Comparison of ENCODE assay signal across 1 cellular context in the genomic region with DNA sequence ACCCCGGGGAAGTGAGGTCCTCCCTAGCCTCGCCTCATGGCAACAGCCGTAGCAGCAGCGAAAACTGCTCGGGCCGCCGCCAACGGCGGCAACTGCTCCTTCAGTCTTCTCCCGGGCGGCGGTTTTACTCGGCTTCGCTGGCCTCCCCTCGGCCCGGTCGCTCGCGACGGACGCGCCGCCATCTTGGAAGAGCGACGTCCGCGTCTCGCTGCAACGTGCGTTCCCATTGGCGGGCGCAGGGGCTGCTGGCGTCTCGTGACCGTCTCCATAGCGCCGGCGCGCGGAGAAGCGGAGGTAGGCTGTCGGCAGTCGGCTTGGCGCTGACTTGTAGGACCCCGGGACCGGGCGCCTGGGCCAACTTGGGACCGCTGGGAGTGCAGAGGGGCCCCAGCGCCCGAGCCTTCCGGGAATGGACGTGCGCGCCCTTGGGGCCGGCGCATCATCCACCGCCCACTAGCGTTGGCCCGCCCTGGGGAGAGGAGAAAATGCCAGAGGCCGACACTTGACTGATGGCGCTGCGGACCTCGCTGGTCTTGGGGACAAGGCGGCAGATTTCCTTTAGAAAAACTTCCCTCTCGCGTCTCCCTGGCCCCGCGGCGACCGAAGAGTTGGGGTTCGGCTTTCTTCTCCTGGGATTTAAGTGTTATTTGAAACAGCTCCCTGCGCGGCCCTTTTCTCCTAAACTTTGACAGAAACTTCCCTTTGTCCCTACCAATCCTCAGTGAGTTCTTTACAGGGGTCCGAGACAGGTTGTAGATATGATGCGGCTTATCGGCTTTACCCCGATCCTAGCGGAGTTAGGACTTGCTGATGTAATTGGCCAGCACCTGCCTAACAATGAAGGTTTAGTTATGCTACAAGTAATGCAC.
TF ChIP-seq lines count a peak whose summit lies in the region.

A gene with protein sequence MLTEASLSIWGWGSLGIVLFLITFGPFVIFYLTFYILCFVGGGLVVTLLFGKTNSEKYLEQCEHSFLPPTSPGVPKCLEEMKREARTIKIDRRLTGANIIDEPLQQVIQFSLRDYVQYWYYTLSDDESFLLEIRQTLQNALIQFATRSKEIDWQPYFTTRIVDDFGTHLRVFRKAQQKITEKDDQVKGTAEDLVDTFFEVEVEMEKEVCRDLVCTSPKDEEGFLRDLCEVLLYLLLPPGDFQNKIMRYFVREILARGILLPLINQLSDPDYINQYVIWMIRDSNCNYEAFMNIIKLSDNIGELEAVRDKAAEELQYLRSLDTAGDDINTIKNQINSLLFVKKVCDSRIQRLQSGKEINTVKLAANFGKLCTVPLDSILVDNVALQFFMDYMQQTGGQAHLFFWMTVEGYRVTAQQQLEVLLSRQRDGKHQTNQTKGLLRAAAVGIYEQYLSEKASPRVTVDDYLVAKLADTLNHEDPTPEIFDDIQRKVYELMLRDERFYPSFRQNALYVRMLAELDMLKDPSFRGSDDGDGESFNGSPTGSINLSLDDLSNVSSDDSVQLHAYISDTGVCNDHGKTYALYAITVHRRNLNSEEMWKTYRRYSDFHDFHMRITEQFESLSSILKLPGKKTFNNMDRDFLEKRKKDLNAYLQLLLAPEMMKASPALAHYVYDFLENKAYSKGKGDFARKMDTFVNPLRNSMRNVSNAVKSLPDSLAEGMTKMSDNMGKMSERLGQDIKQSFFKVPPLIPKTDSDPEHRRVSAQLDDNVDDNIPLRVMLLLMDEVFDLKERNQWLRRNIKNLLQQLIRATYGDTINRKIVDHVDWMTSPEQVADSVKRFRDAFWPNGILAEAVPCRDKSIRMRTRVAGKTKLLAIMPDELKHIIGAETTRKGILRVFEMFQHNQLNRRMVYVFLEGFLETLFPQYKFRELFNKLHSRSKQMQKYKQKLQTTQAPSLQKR (minus strand): TSS at position 193 of the 869 bp plus-strand sequence. CDS start 199 bp downstream, outside the sequence.

TF ChIP-seq in HepG2, 621 proteins besides CTCF, POLR2A, EP300 and RAD21 (continued from another document and continues in another):
- TF ChIP-seq ZNF329 (CRISPR knock-in tag; IDR thresholded peaks at IDR 0.05; ENCODE audit: low read depth) (no peak), ZNF33A (CRISPR knock-in tag; IDR thresholded peaks at IDR 0.05; ENCODE audit: borderline replicate concordance) (no peak), MEIS1 (CRISPR knock-in tag; IDR thresholded peaks at IDR 0.05; ENCODE audit: borderline replicate concordance) (peak; percentile 28; the same call in 1 of the 2 replicates), NR2F2 (IDR thresholded peaks at IDR 0.05; ENCODE audit: borderline replicate concordance, low read depth) (no peak), TMF1 (CRISPR knock-in tag; IDR thresholded peaks at IDR 0.05; ENCODE audit: low read depth) (no peak), TCF7L2 (IDR thresholded peaks at IDR 0.05; ENCODE audit: low read depth, low read length) (no peak), ATRX (CRISPR knock-in tag; IDR thresholded peaks at IDR 0.05; ENCODE audit: borderline replicate concordance) (no peak), ZNF572 (CRISPR knock-in tag; IDR thresholded peaks at IDR 0.05) (no peak), ZNF292 (CRISPR knock-in tag; IDR thresholded peaks at IDR 0.05; ENCODE audit: borderline replicate concordance, low read depth) (peak; percentile 55; the same call in 1 of the 2 replicates), ZNF75D (CRISPR knock-in tag; IDR thresholded peaks at IDR 0.05; ENCODE audit: borderline replicate concordance) (0 out of 2 replicates have a peak, but pooled peaks have one; percentile 62), ZNF326 (CRISPR knock-in tag; IDR thresholded peaks at IDR 0.05; ENCODE audit: borderline replicate concordance) (no peak), NFRKB (IDR thresholded peaks at IDR 0.05) (peak; percentile 51; the same call in 1 of the 2 replicates), HNF4G (IDR thresholded peaks at IDR 0.05; ENCODE audit: borderline replicate concordance, low read depth, low read length) (no peak), HNF4G (CRISPR knock-in tag; IDR thresholded peaks at IDR 0.05; ENCODE audit: borderline replicate concordance, low read depth) (0 out of 2 replicates have a peak, but pooled peaks have one; percentile 32), RBAK (CRISPR knock-in tag; IDR thresholded peaks at IDR 0.05) (0 out of 2 replicates have a peak, but pooled peaks have one; percentile 25), ZNF33B (CRISPR knock-in tag; IDR thresholded peaks at IDR 0.05) (peak; percentile 72; the same call in 1 of the 2 replicates), MEF2D (CRISPR knock-in tag; IDR thresholded peaks at IDR 0.05) (peak; percentile 49; the same call in 1 of the 2 replicates), ZNF44 (CRISPR knock-in tag; IDR thresholded peaks at IDR 0.05) (0 out of 2 replicates have a peak, but pooled peaks have one; percentile 68), CC2D1A (CRISPR knock-in tag; IDR thresholded peaks at IDR 0.05) (no peak), REXO4 (CRISPR knock-in tag; IDR thresholded peaks at IDR 0.05; ENCODE audit: borderline replicate concordance) (no peak), FOXO1 (CRISPR knock-in tag; IDR thresholded peaks at IDR 0.05) (0 out of 2 replicates have a peak, but pooled peaks have one; percentile 34)
- TF ChIP-seq, protein P1, sequence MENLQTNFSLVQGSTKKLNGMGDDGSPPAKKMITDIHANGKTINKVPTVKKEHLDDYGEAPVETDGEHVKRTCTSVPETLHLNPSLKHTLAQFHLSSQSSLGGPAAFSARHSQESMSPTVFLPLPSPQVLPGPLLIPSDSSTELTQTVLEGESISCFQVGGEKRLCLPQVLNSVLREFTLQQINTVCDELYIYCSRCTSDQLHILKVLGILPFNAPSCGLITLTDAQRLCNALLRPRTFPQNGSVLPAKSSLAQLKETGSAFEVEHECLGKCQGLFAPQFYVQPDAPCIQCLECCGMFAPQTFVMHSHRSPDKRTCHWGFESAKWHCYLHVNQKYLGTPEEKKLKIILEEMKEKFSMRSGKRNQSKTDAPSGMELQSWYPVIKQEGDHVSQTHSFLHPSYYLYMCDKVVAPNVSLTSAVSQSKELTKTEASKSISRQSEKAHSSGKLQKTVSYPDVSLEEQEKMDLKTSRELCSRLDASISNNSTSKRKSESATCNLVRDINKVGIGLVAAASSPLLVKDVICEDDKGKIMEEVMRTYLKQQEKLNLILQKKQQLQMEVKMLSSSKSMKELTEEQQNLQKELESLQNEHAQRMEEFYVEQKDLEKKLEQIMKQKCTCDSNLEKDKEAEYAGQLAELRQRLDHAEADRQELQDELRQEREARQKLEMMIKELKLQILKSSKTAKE (CRISPR knock-in tag; IDR thresholded peaks at IDR 0.05; ENCODE audit: borderline replicate concordance), result no peak
- TF ChIP-seq, protein P2, sequence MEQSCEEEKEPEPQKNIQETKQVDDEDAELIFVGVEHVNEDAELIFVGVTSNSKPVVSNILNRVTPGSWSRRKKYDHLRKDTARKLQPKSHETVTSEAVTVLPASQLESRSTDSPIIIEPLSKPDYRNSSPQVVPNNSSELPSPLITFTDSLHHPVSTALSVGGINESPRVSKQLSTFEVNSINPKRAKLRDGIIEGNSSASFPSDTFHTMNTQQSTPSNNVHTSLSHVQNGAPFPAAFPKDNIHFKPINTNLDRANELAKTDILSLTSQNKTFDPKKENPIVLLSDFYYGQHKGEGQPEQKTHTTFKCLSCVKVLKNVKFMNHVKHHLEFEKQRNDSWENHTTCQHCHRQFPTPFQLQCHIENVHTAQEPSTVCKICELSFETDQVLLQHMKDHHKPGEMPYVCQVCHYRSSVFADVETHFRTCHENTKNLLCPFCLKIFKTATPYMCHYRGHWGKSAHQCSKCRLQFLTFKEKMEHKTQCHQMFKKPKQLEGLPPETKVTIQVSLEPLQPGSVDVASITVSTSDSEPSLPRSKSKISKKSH (CRISPR knock-in tag; IDR thresholded peaks at IDR 0.05; ENCODE audit: borderline replicate concordance), result no peak
- TF ChIP-seq, protein P3, sequence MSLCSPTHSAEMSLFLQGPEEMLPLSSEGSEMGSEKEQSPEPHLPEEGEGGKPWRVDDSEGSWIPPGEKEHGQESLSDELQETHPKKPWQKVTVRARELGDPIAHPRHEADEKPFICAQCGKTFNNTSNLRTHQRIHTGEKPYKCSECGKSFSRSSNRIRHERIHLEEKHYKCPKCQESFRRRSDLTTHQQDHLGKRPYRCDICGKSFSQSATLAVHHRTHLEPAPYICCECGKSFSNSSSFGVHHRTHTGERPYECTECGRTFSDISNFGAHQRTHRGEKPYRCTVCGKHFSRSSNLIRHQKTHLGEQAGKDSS (CRISPR knock-in tag; IDR thresholded peaks at IDR 0.05; ENCODE audit: borderline replicate concordance, low read depth), result no peak
- TF ChIP-seq, protein P4, sequence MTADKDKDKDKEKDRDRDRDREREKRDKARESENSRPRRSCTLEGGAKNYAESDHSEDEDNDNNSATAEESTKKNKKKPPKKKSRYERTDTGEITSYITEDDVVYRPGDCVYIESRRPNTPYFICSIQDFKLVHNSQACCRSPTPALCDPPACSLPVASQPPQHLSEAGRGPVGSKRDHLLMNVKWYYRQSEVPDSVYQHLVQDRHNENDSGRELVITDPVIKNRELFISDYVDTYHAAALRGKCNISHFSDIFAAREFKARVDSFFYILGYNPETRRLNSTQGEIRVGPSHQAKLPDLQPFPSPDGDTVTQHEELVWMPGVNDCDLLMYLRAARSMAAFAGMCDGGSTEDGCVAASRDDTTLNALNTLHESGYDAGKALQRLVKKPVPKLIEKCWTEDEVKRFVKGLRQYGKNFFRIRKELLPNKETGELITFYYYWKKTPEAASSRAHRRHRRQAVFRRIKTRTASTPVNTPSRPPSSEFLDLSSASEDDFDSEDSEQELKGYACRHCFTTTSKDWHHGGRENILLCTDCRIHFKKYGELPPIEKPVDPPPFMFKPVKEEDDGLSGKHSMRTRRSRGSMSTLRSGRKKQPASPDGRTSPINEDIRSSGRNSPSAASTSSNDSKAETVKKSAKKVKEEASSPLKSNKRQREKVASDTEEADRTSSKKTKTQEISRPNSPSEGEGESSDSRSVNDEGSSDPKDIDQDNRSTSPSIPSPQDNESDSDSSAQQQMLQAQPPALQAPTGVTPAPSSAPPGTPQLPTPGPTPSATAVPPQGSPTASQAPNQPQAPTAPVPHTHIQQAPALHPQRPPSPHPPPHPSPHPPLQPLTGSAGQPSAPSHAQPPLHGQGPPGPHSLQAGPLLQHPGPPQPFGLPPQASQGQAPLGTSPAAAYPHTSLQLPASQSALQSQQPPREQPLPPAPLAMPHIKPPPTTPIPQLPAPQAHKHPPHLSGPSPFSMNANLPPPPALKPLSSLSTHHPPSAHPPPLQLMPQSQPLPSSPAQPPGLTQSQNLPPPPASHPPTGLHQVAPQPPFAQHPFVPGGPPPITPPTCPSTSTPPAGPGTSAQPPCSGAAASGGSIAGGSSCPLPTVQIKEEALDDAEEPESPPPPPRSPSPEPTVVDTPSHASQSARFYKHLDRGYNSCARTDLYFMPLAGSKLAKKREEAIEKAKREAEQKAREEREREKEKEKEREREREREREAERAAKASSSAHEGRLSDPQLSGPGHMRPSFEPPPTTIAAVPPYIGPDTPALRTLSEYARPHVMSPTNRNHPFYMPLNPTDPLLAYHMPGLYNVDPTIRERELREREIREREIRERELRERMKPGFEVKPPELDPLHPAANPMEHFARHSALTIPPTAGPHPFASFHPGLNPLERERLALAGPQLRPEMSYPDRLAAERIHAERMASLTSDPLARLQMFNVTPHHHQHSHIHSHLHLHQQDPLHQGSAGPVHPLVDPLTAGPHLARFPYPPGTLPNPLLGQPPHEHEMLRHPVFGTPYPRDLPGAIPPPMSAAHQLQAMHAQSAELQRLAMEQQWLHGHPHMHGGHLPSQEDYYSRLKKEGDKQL (CRISPR knock-in tag; IDR thresholded peaks at IDR 0.05; ENCODE audit: low read depth), result no peak; the same call in 1 of the 2 replicates
- TF ChIP-seq, protein P5, sequence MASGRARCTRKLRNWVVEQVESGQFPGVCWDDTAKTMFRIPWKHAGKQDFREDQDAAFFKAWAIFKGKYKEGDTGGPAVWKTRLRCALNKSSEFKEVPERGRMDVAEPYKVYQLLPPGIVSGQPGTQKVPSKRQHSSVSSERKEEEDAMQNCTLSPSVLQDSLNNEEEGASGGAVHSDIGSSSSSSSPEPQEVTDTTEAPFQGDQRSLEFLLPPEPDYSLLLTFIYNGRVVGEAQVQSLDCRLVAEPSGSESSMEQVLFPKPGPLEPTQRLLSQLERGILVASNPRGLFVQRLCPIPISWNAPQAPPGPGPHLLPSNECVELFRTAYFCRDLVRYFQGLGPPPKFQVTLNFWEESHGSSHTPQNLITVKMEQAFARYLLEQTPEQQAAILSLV (CRISPR knock-in tag; IDR thresholded peaks at IDR 0.05; ENCODE audit: borderline replicate concordance), result peak; percentile 66; the same call in 1 of the 2 replicates
- TF ChIP-seq, protein P6, sequence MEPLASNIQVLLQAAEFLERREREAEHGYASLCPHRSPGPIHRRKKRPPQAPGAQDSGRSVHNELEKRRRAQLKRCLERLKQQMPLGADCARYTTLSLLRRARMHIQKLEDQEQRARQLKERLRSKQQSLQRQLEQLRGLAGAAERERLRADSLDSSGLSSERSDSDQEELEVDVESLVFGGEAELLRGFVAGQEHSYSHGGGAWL (CRISPR knock-in tag; IDR thresholded peaks at IDR 0.05), result peak; percentile 57; the same call in 1 of the 2 replicates
- TF ChIP-seq, protein P7, sequence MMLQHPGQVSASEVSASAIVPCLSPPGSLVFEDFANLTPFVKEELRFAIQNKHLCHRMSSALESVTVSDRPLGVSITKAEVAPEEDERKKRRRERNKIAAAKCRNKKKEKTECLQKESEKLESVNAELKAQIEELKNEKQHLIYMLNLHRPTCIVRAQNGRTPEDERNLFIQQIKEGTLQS (CRISPR knock-in tag; IDR thresholded peaks at IDR 0.05), result no peak
- TF ChIP-seq, protein P8, sequence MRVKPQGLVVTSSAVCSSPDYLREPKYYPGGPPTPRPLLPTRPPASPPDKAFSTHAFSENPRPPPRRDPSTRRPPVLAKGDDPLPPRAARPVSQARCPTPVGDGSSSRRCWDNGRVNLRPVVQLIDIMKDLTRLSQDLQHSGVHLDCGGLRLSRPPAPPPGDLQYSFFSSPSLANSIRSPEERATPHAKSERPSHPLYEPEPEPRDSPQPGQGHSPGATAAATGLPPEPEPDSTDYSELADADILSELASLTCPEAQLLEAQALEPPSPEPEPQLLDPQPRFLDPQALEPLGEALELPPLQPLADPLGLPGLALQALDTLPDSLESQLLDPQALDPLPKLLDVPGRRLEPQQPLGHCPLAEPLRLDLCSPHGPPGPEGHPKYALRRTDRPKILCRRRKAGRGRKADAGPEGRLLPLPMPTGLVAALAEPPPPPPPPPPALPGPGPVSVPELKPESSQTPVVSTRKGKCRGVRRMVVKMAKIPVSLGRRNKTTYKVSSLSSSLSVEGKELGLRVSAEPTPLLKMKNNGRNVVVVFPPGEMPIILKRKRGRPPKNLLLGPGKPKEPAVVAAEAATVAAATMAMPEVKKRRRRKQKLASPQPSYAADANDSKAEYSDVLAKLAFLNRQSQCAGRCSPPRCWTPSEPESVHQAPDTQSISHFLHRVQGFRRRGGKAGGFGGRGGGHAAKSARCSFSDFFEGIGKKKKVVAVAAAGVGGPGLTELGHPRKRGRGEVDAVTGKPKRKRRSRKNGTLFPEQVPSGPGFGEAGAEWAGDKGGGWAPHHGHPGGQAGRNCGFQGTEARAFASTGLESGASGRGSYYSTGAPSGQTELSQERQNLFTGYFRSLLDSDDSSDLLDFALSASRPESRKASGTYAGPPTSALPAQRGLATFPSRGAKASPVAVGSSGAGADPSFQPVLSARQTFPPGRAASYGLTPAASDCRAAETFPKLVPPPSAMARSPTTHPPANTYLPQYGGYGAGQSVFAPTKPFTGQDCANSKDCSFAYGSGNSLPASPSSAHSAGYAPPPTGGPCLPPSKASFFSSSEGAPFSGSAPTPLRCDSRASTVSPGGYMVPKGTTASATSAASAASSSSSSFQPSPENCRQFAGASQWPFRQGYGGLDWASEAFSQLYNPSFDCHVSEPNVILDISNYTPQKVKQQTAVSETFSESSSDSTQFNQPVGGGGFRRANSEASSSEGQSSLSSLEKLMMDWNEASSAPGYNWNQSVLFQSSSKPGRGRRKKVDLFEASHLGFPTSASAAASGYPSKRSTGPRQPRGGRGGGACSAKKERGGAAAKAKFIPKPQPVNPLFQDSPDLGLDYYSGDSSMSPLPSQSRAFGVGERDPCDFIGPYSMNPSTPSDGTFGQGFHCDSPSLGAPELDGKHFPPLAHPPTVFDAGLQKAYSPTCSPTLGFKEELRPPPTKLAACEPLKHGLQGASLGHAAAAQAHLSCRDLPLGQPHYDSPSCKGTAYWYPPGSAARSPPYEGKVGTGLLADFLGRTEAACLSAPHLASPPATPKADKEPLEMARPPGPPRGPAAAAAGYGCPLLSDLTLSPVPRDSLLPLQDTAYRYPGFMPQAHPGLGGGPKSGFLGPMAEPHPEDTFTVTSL (CRISPR knock-in tag; IDR thresholded peaks at IDR 0.05; ENCODE audit: borderline replicate concordance), result no peak
